ENCODE assay signal across 24 cellular contexts in the genomic region with DNA sequence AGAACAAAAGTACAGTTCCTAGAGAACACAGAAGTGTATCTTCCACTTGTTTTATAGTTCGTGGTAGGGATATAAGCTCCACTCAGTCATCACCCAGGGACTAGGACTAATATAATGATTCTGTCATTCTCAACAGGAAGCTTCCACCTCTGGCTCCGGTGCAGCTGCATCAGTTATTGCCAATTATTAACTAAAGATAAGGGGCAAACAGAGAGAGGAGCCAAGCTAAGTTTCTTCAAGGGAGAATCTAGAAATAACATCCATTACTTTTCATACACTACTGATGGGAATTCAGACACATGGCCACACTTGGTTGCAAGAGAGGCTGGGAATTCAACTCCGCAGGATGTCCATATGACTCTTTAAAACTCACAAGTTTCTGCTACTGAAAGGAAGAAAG.
"Had no signal": no experiment of that assay in that cellular context is flagged by ENCODE, and none has a peak within 500 bp of the region (broad histone marks: within the 10 kb centered on the region; RNA-seq: fewer than 3 reads in every experiment).

No MANE protein-coding gene starts in this region.

- H3K4me1 ChIP-seq: colonic mucosa, esophagus squamous epithelium, gastrocnemius medialis, left lung, lower lobe of right lung had no signal

- FAIRE-seq: endometrium, islet of Langerhans, keratinocyte had no signal

- H3K27me3 ChIP-seq: colonic mucosa, esophagus squamous epithelium, gastrocnemius medialis, left lung had no signal

- H3K36me3 ChIP-seq: colonic mucosa, esophagus squamous epithelium, gastrocnemius medialis, left lung, lower lobe of right lung had no signal

- H3K9me3 ChIP-seq: colonic mucosa, esophagus squamous epithelium, gastrocnemius medialis, left lung, lower lobe of right lung had no signal

- H3K4me3 ChIP-seq: colonic mucosa, esophagus squamous epithelium, gastrocnemius medialis, left lung, lower lobe of right lung, mucosa of descending colon had no signal

- DNase-seq: cerebellar nuclear complex; colonic mucosa; cortex of kidney; effector CD8-positive, alpha-beta T cell; effector memory CD8-positive, alpha-beta T cell; endodermal cell; erythroblast; esophagus squamous epithelium; foreskin fibroblast; foreskin melanocyte; gastrocnemius medialis; glutamatergic neuron; head of caudate nucleus; left cardiac atrium; left lung; left ventricle myocardium superior; lower lobe of right lung; mesenchymal stem cell; mucosa of descending colon had no signal

- ATAC-seq: effector memory CD8-positive, alpha-beta T cell; esophagus mucosa; gastrocnemius medialis; left cardiac atrium; left lung; left ventricle myocardium superior; lower lobe of right lung; mucosa of descending colon had no signal

- H3K27ac ChIP-seq: colonic mucosa, epithelial cell of prostate, esophagus squamous epithelium, gastrocnemius medialis, left lung, lower lobe of right lung had no signal
